In the genomic region with DNA sequence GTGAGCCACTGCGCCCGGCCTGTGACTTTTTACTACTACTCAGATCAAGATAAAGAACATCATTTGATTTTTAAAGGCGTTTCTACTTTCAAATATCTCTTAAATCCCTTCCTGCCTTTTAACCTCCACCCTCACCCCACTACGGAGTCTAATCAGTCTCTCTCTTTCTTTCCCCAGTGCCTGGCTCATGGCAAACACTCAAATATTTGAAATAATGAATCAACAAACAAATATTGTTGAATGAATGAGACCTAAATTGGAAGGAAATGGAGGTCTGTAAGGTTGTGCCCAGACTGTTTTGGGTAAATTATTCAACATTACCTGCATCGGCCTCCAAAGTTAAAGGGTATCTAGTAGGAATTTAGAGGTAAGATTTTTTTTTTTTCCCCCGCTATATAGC, we compare ENCODE assay signal across 11 cellular contexts. TPM values are rescaled to one million over a fixed set of nuclear protein-coding genes. Genes with fewer than 3 reads are reported as not detected.
DNase-seq lines count a peak whose midpoint lies in the region; ATAC-seq, FAIRE-seq and TF ChIP-seq lines count a peak whose summit lies in the region.
"Had no signal": no experiment of that assay in that cellular context is flagged by ENCODE, and none has a peak within 500 bp of the region (broad histone marks: within the 10 kb centered on the region; RNA-seq: fewer than 3 reads in every experiment).

No MANE protein-coding gene starts in this region.

- H3K27me3 Mint-ChIP-seq in Calu3 (ENCODE audit: unreplicated experiment) (no peaks in the 10 kb centered on the region), WTC11 (ENCODE audit: low read depth) (peaks cover 38% of the 10 kb centered on the region)
- peaks cover 21 to 47% (median 29%) of the 10 kb centered on the region in 5 donors for H3K27me3 Mint-ChIP-seq in naive thymus-derived CD8-positive, alpha-beta T cell

- H3K9me3 Mint-ChIP-seq in Calu3 (ENCODE audit: low read depth, unreplicated experiment) (no peaks in the 10 kb centered on the region), WTC11 (no peaks in the 10 kb centered on the region)
- no peaks in the 10 kb centered on the region for H3K9me3 Mint-ChIP-seq in naive thymus-derived CD8-positive, alpha-beta T cell
- H3K9me3 Mint-ChIP-seq: activated naive CD4-positive, alpha-beta T cell treated with anti-CD3 and anti-CD28 coated beads for 36 hours had no signal

- H3K4me3 Mint-ChIP-seq in Calu3 (ENCODE audit: low read depth, unreplicated experiment) (peak overlapping the region; percentile 76), WTC11 (peak overlapping the region; percentile 41)
- peak overlapping the region in 7 of 10 donors; percentile 20 to 85 (median 39) for H3K4me3 Mint-ChIP-seq in naive thymus-derived CD8-positive, alpha-beta T cell

- H3K36me3 Mint-ChIP-seq in Calu3 (ENCODE audit: insufficient read depth, unreplicated experiment), result peaks cover 37% of the 10 kb centered on the region
- no peaks in the 10 kb centered on the region for H3K36me3 Mint-ChIP-seq in WTC11
- H3K36me3 Mint-ChIP-seq in naive thymus-derived CD8-positive, alpha-beta T cell, result peaks cover 0 to 3% (median 0%) of the 10 kb centered on the region in 3 donors

- CTCF ChIA-PET in A549 (lab: Yijun Ruan, JAX), result interaction anchor here (5.9 to 18.5 kb wide), 4 partner anchors 12 to 176 kb away, joined by 45 to 766 read pairs (median 369); partner anchors contain the start of genes CDK5RAP3, PNPO, PRR15L and SCRN2
- CTCF ChIA-PET in Calu3 (lab: Charles Lee), result interaction anchor here (0.7 kb wide), 1 partner anchor 129 kb away, joined by 5 read pairs; no protein-coding TSS in a partner anchor
- CTCF ChIA-PET in WTC11 (lab: Charles Lee), result no interaction called here

- TF ChIP-seq POLR2A in A549 (IDR thresholded peaks at IDR 0.05; ENCODE audit: low read length), result no peak

- TF ChIP-seq EP300 in A549 (IDR thresholded peaks at IDR 0.05), result no peak

- DNase-seq in A549 (ENCODE audit: low read depth in 1 of 2, low spot score in 1 of 2), result peak in 1 of 2 experiments; percentile 49
- no peak for DNase-seq in Calu3
- DNase-seq in WTC11 (ENCODE audit: low spot score), result no peak
- DNase-seq in naive thymus-derived CD8-positive, alpha-beta T cell, result no peak
- DNase-seq in cerebellar cortex (ENCODE audit: low spot score), result no peak
- DNase-seq in NCI-H146 treated with DMSO at 0.1 percent for 48 hours (lab: John Stamatoyannopoulos, UW; ENCODE audit: unreplicated experiment), result no peak

- ATAC-seq in A549, result no peak
- no peak for ATAC-seq in WTC11
- ATAC-seq in naive thymus-derived CD8-positive, alpha-beta T cell, result no peak
- ATAC-seq in HG03135 (IDR thresholded peaks at IDR 0.05; ENCODE audit: unreplicated experiment), result no peak
- ATAC-seq in GM21737 (IDR thresholded peaks at IDR 0.05; ENCODE audit: unreplicated experiment), result no peak

- FAIRE-seq in A549 (lab: Jason Lieb, UNC), result no peak
- FAIRE-seq: GM19239 had no signal

- no peaks in the 10 kb centered on the region for H3K9me3 ChIP-seq in A549
- H3K9me3 ChIP-seq: SJSA1 had no signal

- H3K27ac Mint-ChIP-seq in Calu3 (ENCODE audit: unreplicated experiment), result peak overlapping the region; percentile 90
- no peak overlapping the region for H3K27ac Mint-ChIP-seq in WTC11
- no peak overlapping the region for H3K27ac Mint-ChIP-seq in naive thymus-derived CD8-positive, alpha-beta T cell
- H3K27ac Mint-ChIP-seq: activated naive CD4-positive, alpha-beta T cell treated with anti-CD3 and anti-CD28 coated beads for 36 hours had no signal

- no peak for TF ChIP-seq RAD21 in A549 (conservative IDR thresholded peaks at IDR 0.05 in 1 of 2, IDR thresholded peaks at IDR 0.05 in 1 of 2)

- peaks cover 27% of the 10 kb centered on the region for H3K4me1 ChIP-seq in A549

- H3K4me2 ChIP-seq in A549, result peak overlapping the region; percentile 84

- H3K4me3 ChIP-seq in A549, result peak overlapping the region; percentile 43; the same call in 2 of the 3 replicates

- TF ChIP-seq CTCF in A549 (IDR thresholded peaks at IDR 0.05), result no peak
- TF ChIP-seq CTCF in Calu3 (IDR thresholded peaks at IDR 0.05; ENCODE audit: unreplicated experiment), result no peak
- TF ChIP-seq CTCF in WTC11 (IDR thresholded peaks at IDR 0.05), result no peak

- POLR2A ChIA-PET in A549 (lab: Yijun Ruan, JAX) (interaction anchor here (0.7 kb wide), 1 partner anchor 143 kb away, joined by 4 read pairs; no protein-coding TSS in a partner anchor), WTC11 (lab: Charles Lee) (no interaction called here)
- POLR2A ChIA-PET in naive thymus-derived CD8-positive, alpha-beta T cell (lab: Charles Lee), result interaction anchor here (0.7 kb wide), 1 partner anchor 36 kb away, joined by 5 read pairs; no protein-coding TSS in a partner anchor

- H3K4me1 Mint-ChIP-seq in Calu3 (ENCODE audit: low read depth, unreplicated experiment) (peaks cover 49% of the 10 kb centered on the region), WTC11 (peaks cover 25% of the 10 kb centered on the region)
- peaks cover 16 to 45% (median 38%) of the 10 kb centered on the region in 4 donors for H3K4me1 Mint-ChIP-seq in naive thymus-derived CD8-positive, alpha-beta T cell

- BruUV-seq in Calu3 (replicated peaks; lab: Mats Ljungman, UMichigan), result no TSS peak

- WGBS in A549 (ENCODE audit: missing lambda C conversion rate), result 25% methylated on average over 6 of the region's 6 CpGs

- intact Hi-C loops in Calu3 (cut with micrococcal nuclease; ENCODE audit: unreplicated experiment), result loop anchor here (10.0 kb wide), 1 partner anchor 312 kb away; no protein-coding TSS in a partner anchor

- H3K27ac ChIP-seq in A549, result peak overlapping the region; percentile 71 to 88

TF ChIP-seq in A549, 52 proteins besides CTCF, POLR2A, EP300 and RAD21 (continues in another document):
- TF ChIP-seq KDM5A (IDR thresholded peaks at IDR 0.05), result 0 out of 2 replicates have a peak, but pooled peaks have one; percentile 12
- no peak for TF ChIP-seq RCOR1 (IDR thresholded peaks at IDR 0.05; ENCODE audit: low read depth, low read length)
- no peak for TF ChIP-seq CHD4 (IDR thresholded peaks at IDR 0.05; ENCODE audit: borderline replicate concordance)
- no peak for TF ChIP-seq SMC3 (IDR thresholded peaks at IDR 0.05)
- TF ChIP-seq, protein P1, sequence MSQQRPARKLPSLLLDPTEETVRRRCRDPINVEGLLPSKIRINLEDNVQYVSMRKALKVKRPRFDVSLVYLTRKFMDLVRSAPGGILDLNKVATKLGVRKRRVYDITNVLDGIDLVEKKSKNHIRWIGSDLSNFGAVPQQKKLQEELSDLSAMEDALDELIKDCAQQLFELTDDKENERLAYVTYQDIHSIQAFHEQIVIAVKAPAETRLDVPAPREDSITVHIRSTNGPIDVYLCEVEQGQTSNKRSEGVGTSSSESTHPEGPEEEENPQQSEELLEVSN (IDR thresholded peaks at IDR 0.05; ENCODE audit: borderline replicate concordance, low read depth), result no peak

TF ChIP-seq in WTC11, 78 proteins besides CTCF, POLR2A, EP300 and RAD21:
- TF ChIP-seq TEAD1 (CRISPR knock-in tag; IDR thresholded peaks at IDR 0.05), result no peak
- TF ChIP-seq MXD4 (CRISPR knock-in tag; IDR thresholded peaks at IDR 0.05; ENCODE audit: borderline replicate concordance), result no peak

RNA-seq across cellular contexts. Expression of gene COPZ2, which starts 14.7 kb away (rescaled TPM):
- polyA plus RNA-seq in A549 (2011; rRNA removed) (19.1 and 19.3 TPM in 2 replicates), A549 (2017; fragmentation: RNase III; extraction: RNeasy Plus Mini Kit Qiagen cat#74134 plus additional on column Dnase treatment) (10.6 to 11.0 TPM (median 10.9 TPM) in 3 replicates)
- 12.3 and 13.7 TPM in 2 replicates for polyA plus RNA-seq in A549 (2012; cell fraction: cytosol; rRNA removed)
- 7.1 and 11.4 TPM in 2 replicates for polyA plus RNA-seq in A549 (2012; cell fraction: nucleus; rRNA removed)
- polyA minus RNA-seq in A549 (2011; rRNA and poly(A)+ RNA removed), result 12.7 and 13.4 TPM in 2 replicates
- total RNA-seq in Calu3 (2022) (1.1 and 1.2 TPM in 2 replicates), WTC11 (2021) (0.37 to 0.44 TPM in 2 of 3 replicates, not detected in the other)
- total RNA-seq in naive thymus-derived CD8-positive, alpha-beta T cell, result 1 to 10 TPM; 1.2 to 2.4 TPM
- polyA plus RNA-seq in naive thymus-derived CD8-positive, alpha-beta T cell, result 1 to 10 TPM in 2 of 3 donors, under 1 TPM in 1; 0.84 to 7.1 (median 1.6) TPM

RNA-seq across cellular contexts. Expression of gene NFE2L1, which starts 25.3 kb away (rescaled TPM):
- polyA plus RNA-seq in A549 (2011; rRNA removed) (241 and 283 TPM in 2 replicates), A549 (2017; fragmentation: RNase III; extraction: RNeasy Plus Mini Kit Qiagen cat#74134 plus additional on column Dnase treatment) (104 to 111 TPM (median 108 TPM) in 3 replicates)
- 75.7 and 97.7 TPM in 2 replicates for polyA plus RNA-seq in A549 (2012; cell fraction: cytosol; rRNA removed)
- polyA plus RNA-seq in A549 (2012; cell fraction: nucleus; rRNA removed), result 151 and 159 TPM in 2 replicates
- polyA minus RNA-seq in A549 (2011; rRNA and poly(A)+ RNA removed), result 151 and 163 TPM in 2 replicates
- total RNA-seq in Calu3 (2022) (216 and 247 TPM in 2 replicates), WTC11 (2021) (130 to 149 TPM (median 131 TPM) in 3 replicates)
- 10 to 100 TPM; 45.5 to 50.4 TPM for total RNA-seq in naive thymus-derived CD8-positive, alpha-beta T cell
- polyA plus RNA-seq in naive thymus-derived CD8-positive, alpha-beta T cell, result 10 to 100 TPM in 1 of 3 donors, 1 to 10 TPM in 2; 5.0 to 14.2 (median 7.2) TPM

RNA-seq across cellular contexts. Expression of gene CDK5RAP3, which starts 52.0 kb away (rescaled TPM):
- 124 and 179 TPM in 2 replicates for polyA plus RNA-seq in A549 (2011; rRNA removed)
- 114 and 128 TPM in 2 replicates for polyA plus RNA-seq in A549 (2012; cell fraction: cytosol; rRNA removed)
- 796 and 944 TPM in 2 replicates for polyA plus RNA-seq in A549 (2012; cell fraction: nucleus; rRNA removed)
- polyA plus RNA-seq in A549 (2017; fragmentation: RNase III; extraction: RNeasy Plus Mini Kit Qiagen cat#74134 plus additional on column Dnase treatment), result 135 to 165 TPM (median 164 TPM) in 3 replicates
- polyA minus RNA-seq in A549 (2011; rRNA and poly(A)+ RNA removed), result 99.5 and 169 TPM in 2 replicates
- 431 and 457 TPM in 2 replicates for total RNA-seq in Calu3 (2022)
- total RNA-seq in WTC11 (2021), result 128 to 143 TPM (median 138 TPM) in 3 replicates
- total RNA-seq in naive thymus-derived CD8-positive, alpha-beta T cell, result 100 to 1,000 TPM; 352 to 356 TPM
- polyA plus RNA-seq in naive thymus-derived CD8-positive, alpha-beta T cell, result 10 to 100 TPM; 63.6 to 73.0 (median 70.2) TPM
